Comparison of ENCODE assay signal across 1 cellular context in genomic region chr1:16881742-16882141, GRCh38. TPM values are rescaled to one million over a fixed set of nuclear protein-coding genes. Genes with fewer than 3 reads are reported as not detected.
"Had no signal": no experiment of that assay in that cellular context is flagged by ENCODE, and none has a peak within 500 bp of the region (broad histone marks: within the 10 kb centered on the region; RNA-seq: fewer than 3 reads in every experiment).

No MANE protein-coding gene starts in this region.

RNA-seq across cellular contexts. Expression of gene RNU1-2, which starts 14.0 kb away (rescaled TPM):
- polyA plus RNA-seq: heart right ventricle had no signal
